Comparison of ENCODE assay signal across 21 cellular contexts in genomic region chr5:6950872-6951271, GRCh38.
"Had no signal": no experiment of that assay in that cellular context is flagged by ENCODE, and none has a peak within 500 bp of the region (broad histone marks: within the 10 kb centered on the region; RNA-seq: fewer than 3 reads in every experiment).

No MANE protein-coding gene starts in this region.

- H3K27me3 Mint-ChIP-seq: activated CD4-positive, alpha-beta T cell treated with anti-CD3 and anti-CD28 coated beads, Interleukin-2, amount 10 ng/mL, durations not matched to agents 24 days and 14 days had no signal

- DNase-seq: activated CD4-positive, alpha-beta memory T cell treated with anti-CD3 and anti-CD28 coated beads, Interleukin-2, amount 10 ng/mL, durations not matched to agents 7 days and 5 days; activated CD4-positive, alpha-beta T cell treated with anti-CD3 and anti-CD28 coated beads, Interleukin-2, amount 10 ng/mL, durations not matched to agents 24 days and 14 days; activated effector memory CD4-positive, alpha-beta T cell treated with Interleukin-2 at 50 U/mL for 16 hours; activated naive CD4-positive, alpha-beta T cell treated with anti-CD3 and anti-CD28 coated beads for 36 hours; activated naive CD8-positive, alpha-beta T cell treated with anti-CD3 and anti-CD28 coated beads, Interleukin-2, amount 10 ng/mL, durations not matched to agents 7 days and 5 days; activated T-cell treated with anti-CD3 and anti-CD28 coated beads, Interleukin-2, amount 50 U/mL, for 72 hours; amniotic stem cell; effector CD8-positive, alpha-beta T cell; erythroblast; foreskin melanocyte; immature natural killer cell; kidney glomerular epithelial cell; left lung; natural killer cell; stimulated activated CD4-positive, alpha-beta T cell treated with anti-CD3 and anti-CD28 coated beads, Interleukin-12 subunit alpha, Interleukin-12 subunit beta, amount 100 ng/mL, for 4 hours; stimulated activated naive CD8-positive, alpha-beta T cell treated with anti-CD3 and anti-CD28 coated beads, Interleukin-15, amount 100 ng/mL, for 72 hours; T1000; tibial artery had no signal

- H3K27ac Mint-ChIP-seq: activated CD4-positive, alpha-beta memory T cell treated with anti-CD3 and anti-CD28 coated beads, Interleukin-2, amount 10 ng/mL, durations not matched to agents 7 days and 5 days; activated CD4-positive, alpha-beta T cell treated with anti-CD3 and anti-CD28 coated beads, Interleukin-2, amount 10 ng/mL, durations not matched to agents 24 days and 14 days; activated naive CD4-positive, alpha-beta T cell treated with anti-CD3 and anti-CD28 coated beads for 36 hours; activated naive CD8-positive, alpha-beta T cell treated with anti-CD3 and anti-CD28 coated beads, Interleukin-2, amount 10 ng/mL, durations not matched to agents 7 days and 5 days; activated T-cell treated with anti-CD3 and anti-CD28 coated beads, Interleukin-2, amount 50 U/mL, for 72 hours; immature natural killer cell; mesothelial cell of epicardium; natural killer cell; stimulated activated naive CD8-positive, alpha-beta T cell treated with anti-CD3 and anti-CD28 coated beads, Interleukin-15, amount 100 ng/mL, for 72 hours; T-helper 1 cell treated with Interleukin-12 subunit alpha and Interleukin-12 subunit beta and Interleukin-4 antibody, amounts not matched to agents 30 μg/mL and 1 μg/mL, for 36 hours had no signal

- H3K36me3 Mint-ChIP-seq: activated naive CD8-positive, alpha-beta T cell treated with anti-CD3 and anti-CD28 coated beads, Interleukin-2, amount 10 ng/mL, durations not matched to agents 7 days and 5 days; immature natural killer cell; mesothelial cell of epicardium; natural killer cell had no signal

- H3K9me3 Mint-ChIP-seq: activated CD4-positive, alpha-beta memory T cell treated with anti-CD3 and anti-CD28 coated beads, Interleukin-2, amount 10 ng/mL, durations not matched to agents 7 days and 5 days; activated CD4-positive, alpha-beta T cell treated with anti-CD3 and anti-CD28 coated beads, Interleukin-2, amount 10 ng/mL, durations not matched to agents 24 days and 14 days; activated naive CD4-positive, alpha-beta T cell treated with anti-CD3 and anti-CD28 coated beads for 36 hours; activated naive CD8-positive, alpha-beta T cell treated with anti-CD3 and anti-CD28 coated beads, Interleukin-2, amount 10 ng/mL, durations not matched to agents 7 days and 5 days; mesothelial cell of epicardium; stimulated activated naive CD8-positive, alpha-beta T cell treated with anti-CD3 and anti-CD28 coated beads, Interleukin-15, amount 100 ng/mL, for 72 hours; T-helper 1 cell treated with Interleukin-12 subunit alpha and Interleukin-12 subunit beta and Interleukin-4 antibody, amounts not matched to agents 30 μg/mL and 1 μg/mL, for 36 hours had no signal

- ATAC-seq: body of pancreas; left lung; natural killer cell; stimulated activated naive CD8-positive, alpha-beta T cell treated with anti-CD3 and anti-CD28 coated beads, Interleukin-15, amount 100 ng/mL, for 72 hours had no signal

- H3K4me3 Mint-ChIP-seq: activated CD4-positive, alpha-beta memory T cell treated with anti-CD3 and anti-CD28 coated beads, Interleukin-2, amount 10 ng/mL, durations not matched to agents 7 days and 5 days; activated CD4-positive, alpha-beta T cell treated with anti-CD3 and anti-CD28 coated beads, Interleukin-2, amount 10 ng/mL, durations not matched to agents 24 days and 14 days; activated naive CD4-positive, alpha-beta T cell treated with anti-CD3 and anti-CD28 coated beads for 36 hours; activated naive CD8-positive, alpha-beta T cell treated with anti-CD3 and anti-CD28 coated beads, Interleukin-2, amount 10 ng/mL, durations not matched to agents 7 days and 5 days; activated T-cell treated with anti-CD3 and anti-CD28 coated beads, Interleukin-2, amount 50 U/mL, for 72 hours; immature natural killer cell; mesothelial cell of epicardium; natural killer cell; stimulated activated naive CD8-positive, alpha-beta T cell treated with anti-CD3 and anti-CD28 coated beads, Interleukin-15, amount 100 ng/mL, for 72 hours; T-helper 1 cell treated with Interleukin-12 subunit alpha and Interleukin-12 subunit beta and Interleukin-4 antibody, amounts not matched to agents 30 μg/mL and 1 μg/mL, for 36 hours had no signal

- H3K4me1 Mint-ChIP-seq: activated CD4-positive, alpha-beta memory T cell treated with anti-CD3 and anti-CD28 coated beads, Interleukin-2, amount 10 ng/mL, durations not matched to agents 7 days and 5 days; activated CD4-positive, alpha-beta T cell treated with anti-CD3 and anti-CD28 coated beads, Interleukin-2, amount 10 ng/mL, durations not matched to agents 24 days and 14 days; activated naive CD8-positive, alpha-beta T cell treated with anti-CD3 and anti-CD28 coated beads, Interleukin-2, amount 10 ng/mL, durations not matched to agents 7 days and 5 days; immature natural killer cell; mesothelial cell of epicardium; natural killer cell; stimulated activated naive CD8-positive, alpha-beta T cell treated with anti-CD3 and anti-CD28 coated beads, Interleukin-15, amount 100 ng/mL, for 72 hours had no signal
